13 cellular contexts compared by ENCODE assay signal in genomic region chr3:62601238-62601856, GRCh38.
A peak's percentile ranks its signal among the peaks of the same experiment; 100 is the strongest.
DNase-seq lines count a peak whose midpoint lies in the region; FAIRE-seq and TF ChIP-seq lines count a peak whose summit lies in the region.
"Had no signal": no experiment of that assay in that cellular context is flagged by ENCODE, and none has a peak within 500 bp of the region (broad histone marks: within the 10 kb centered on the region; RNA-seq: fewer than 3 reads in every experiment).

No MANE protein-coding gene starts in this region.

- DNase-seq in NCI-H2171 treated with DMSO at 0.1 percent for 48 hours (lab: John Stamatoyannopoulos, UW) (peak; percentile 73), NCI-H2171 (lab: John Stamatoyannopoulos, UW) (no peak), SJCRH30 (peak; percentile 4 to 17), fibroblast of the conjunctiva (ENCODE audit: low read depth) (peak; percentile 51), urothelium cell line (ENCODE audit: low spot score) (peak; percentile 37), progenitor cell of endocrine pancreas (ENCODE audit: low spot score, unreplicated experiment) (no peak), stomach (no peak), testis (no peak)
- DNase-seq: activated CD4-positive, alpha-beta memory T cell treated with anti-CD3 and anti-CD28 coated beads, Interleukin-2, amount 10 ng/mL, durations not matched to agents 7 days and 5 days; naive B cell had no signal

- TF ChIP-seq CTCF in progenitor cell of endocrine pancreas (IDR thresholded peaks at IDR 0.05; ENCODE audit: unreplicated experiment) (no peak), stomach (IDR thresholded peaks at IDR 0.05) (no peak), testis (IDR thresholded peaks at IDR 0.05) (no peak)

- H3K4me1 ChIP-seq in SJCRH30, result no peaks in the 10 kb centered on the region; the same call in 1 of the 2 replicates
- H3K4me1 ChIP-seq in stomach, result peaks cover 0 to 26% (median 0%) of the 10 kb centered on the region in 4 donors
- no peaks in the 10 kb centered on the region for H3K4me1 ChIP-seq in testis

- no peak overlapping the region for H3K27ac ChIP-seq in SJCRH30
- H3K27ac ChIP-seq in stomach, result no peak overlapping the region
- no peak overlapping the region for H3K27ac ChIP-seq in testis
- H3K27ac ChIP-seq: KMS-11 had no signal

- TF ChIP-seq POLR2A in stomach (IDR thresholded peaks at IDR 0.05) (no peak), testis (IDR thresholded peaks at IDR 0.05) (no peak)

- no peak overlapping the region for H3K4me3 ChIP-seq in SJCRH30
- no peak overlapping the region for H3K4me3 ChIP-seq in stomach
- H3K4me3 ChIP-seq in testis, result no peak overlapping the region

- no peaks in the 10 kb centered on the region for H3K36me3 Mint-ChIP-seq in progenitor cell of endocrine pancreas (ENCODE audit: insufficient read depth)
- H3K36me3 Mint-ChIP-seq: activated naive CD4-positive, alpha-beta T cell treated with anti-CD3 and anti-CD28 coated beads, Interleukin-2, amount 50 U/mL, for 72 hours; naive B cell had no signal

- H3K27ac Mint-ChIP-seq in progenitor cell of endocrine pancreas, result no peak overlapping the region
- H3K27ac Mint-ChIP-seq: activated CD4-positive, alpha-beta memory T cell treated with anti-CD3 and anti-CD28 coated beads, Interleukin-2, amount 10 ng/mL, durations not matched to agents 7 days and 5 days; activated naive CD4-positive, alpha-beta T cell treated with anti-CD3 and anti-CD28 coated beads, Interleukin-2, amount 50 U/mL, for 72 hours; naive B cell had no signal

- no peak for TF ChIP-seq EP300 in stomach (IDR thresholded peaks at IDR 0.05)

- no peaks in the 10 kb centered on the region for H3K36me3 ChIP-seq in SJCRH30
- no peaks in the 10 kb centered on the region for H3K36me3 ChIP-seq in stomach
- H3K36me3 ChIP-seq in testis (ENCODE audit: low read depth, missing control alignments), result no peaks in the 10 kb centered on the region

- intact Hi-C loops in stomach (cut with DNase I; ENCODE audit: low total_unique reads) (no loop called here), testis (cut with DNase I; ENCODE audit: low total_unique reads) (no loop called here)

- H3K9me3 ChIP-seq in SJCRH30 (replicated peaks) (no peaks in the 10 kb centered on the region), stomach (no peaks in the 10 kb centered on the region), testis (no peaks in the 10 kb centered on the region)

- WGBS in stomach, 5 donors, result 49 to 59% (median 56%) methylated on average over 5 of the region's 5 CpGs
- WGBS in testis, 2 donors, result 65 to 66% methylated on average over 5 of the region's 5 CpGs

- H3K27me3 Mint-ChIP-seq in progenitor cell of endocrine pancreas, result no peaks in the 10 kb centered on the region
- H3K27me3 Mint-ChIP-seq: activated CD4-positive, alpha-beta memory T cell treated with anti-CD3 and anti-CD28 coated beads, Interleukin-2, amount 10 ng/mL, durations not matched to agents 7 days and 5 days had no signal

- H3K4me1 Mint-ChIP-seq in progenitor cell of endocrine pancreas (ENCODE audit: low read depth), result peaks cover 15% of the 10 kb centered on the region
- H3K4me1 Mint-ChIP-seq: activated CD4-positive, alpha-beta memory T cell treated with anti-CD3 and anti-CD28 coated beads, Interleukin-2, amount 10 ng/mL, durations not matched to agents 7 days and 5 days; naive B cell had no signal

- H3K9me3 Mint-ChIP-seq in progenitor cell of endocrine pancreas (ENCODE audit: low read depth), result no peaks in the 10 kb centered on the region
- H3K9me3 Mint-ChIP-seq: activated CD4-positive, alpha-beta memory T cell treated with anti-CD3 and anti-CD28 coated beads, Interleukin-2, amount 10 ng/mL, durations not matched to agents 7 days and 5 days; activated naive CD4-positive, alpha-beta T cell treated with anti-CD3 and anti-CD28 coated beads, Interleukin-2, amount 50 U/mL, for 72 hours had no signal

- peak; percentile 56 for FAIRE-seq in urothelium cell line (lab: Jason Lieb, UNC)
- FAIRE-seq: H1 had no signal

- H3K4me3 Mint-ChIP-seq in progenitor cell of endocrine pancreas (ENCODE audit: low read depth), result no peak overlapping the region
- H3K4me3 Mint-ChIP-seq: activated CD4-positive, alpha-beta memory T cell treated with anti-CD3 and anti-CD28 coated beads, Interleukin-2, amount 10 ng/mL, durations not matched to agents 7 days and 5 days; naive B cell had no signal

- H3K27me3 ChIP-seq in SJCRH30 (no peaks in the 10 kb centered on the region), stomach (no peaks in the 10 kb centered on the region), testis (no peaks in the 10 kb centered on the region)

Comparison
In these comparisons a context has a peak if more than half of its experiments do, and no peak if none do; other contexts are left out.
1. DNase-seq: peak in NCI-H2171 treated with DMSO at 0.1 percent for 48 hours (single experiment), SJCRH30 (2 of 2), fibroblast of the conjunctiva (single experiment) and urothelium cell line (single experiment); none in NCI-H2171 (single experiment), progenitor cell of endocrine pancreas (single experiment), stomach (single experiment) and testis (single experiment).